25 cellular contexts compared by ENCODE assay signal in genomic region chr16:60648260-60648659, GRCh38.
DNase-seq lines count a peak whose midpoint lies in the region; ATAC-seq and TF ChIP-seq lines count a peak whose summit lies in the region.
"Had no signal": no experiment of that assay in that cellular context is flagged by ENCODE, and none has a peak within 500 bp of the region (broad histone marks: within the 10 kb centered on the region; RNA-seq: fewer than 3 reads in every experiment).

No MANE protein-coding gene starts in this region.

- CTCF ChIA-PET in activated CD4-positive, alpha-beta T cell treated with anti-CD3 and anti-CD28 coated beads for 36 hours (lab: Charles Lee): no interaction called here

- H3K4me1 Mint-ChIP-seq in activated CD4-positive, alpha-beta T cell treated with anti-CD3 and anti-CD28 coated beads for 36 hours: no peaks in the 10 kb centered on the region

- H3K4me3 Mint-ChIP-seq in activated CD4-positive, alpha-beta T cell treated with anti-CD3 and anti-CD28 coated beads for 36 hours: no peak overlapping the region
- H3K4me3 Mint-ChIP-seq: CD4-positive, alpha-beta T cell had no signal

- no peaks in the 10 kb centered on the region for H3K27me3 Mint-ChIP-seq in activated CD4-positive, alpha-beta T cell treated with anti-CD3 and anti-CD28 coated beads for 36 hours
- H3K27me3 Mint-ChIP-seq: CD4-positive, alpha-beta T cell had no signal

- intact Hi-C loops in activated CD4-positive, alpha-beta T cell treated with anti-CD3 and anti-CD28 coated beads for 36 hours (cut with DNase I, micrococcal nuclease): no loop called here

- H3K36me3 Mint-ChIP-seq in activated CD4-positive, alpha-beta T cell treated with anti-CD3 and anti-CD28 coated beads for 36 hours (ENCODE audit: low read depth): no peaks in the 10 kb centered on the region

- no peak for ATAC-seq in GM21717 (IDR thresholded peaks at IDR 0.05; ENCODE audit: unreplicated experiment)
- no peak for ATAC-seq in activated CD4-positive, alpha-beta T cell treated with anti-CD3 and anti-CD28 coated beads for 36 hours
- ATAC-seq: A549 had no signal

- no peak overlapping the region for H3K27ac Mint-ChIP-seq in activated CD4-positive, alpha-beta T cell treated with anti-CD3 and anti-CD28 coated beads for 36 hours
- H3K27ac Mint-ChIP-seq: CD4-positive, alpha-beta T cell had no signal

- peaks cover 6% of the 10 kb centered on the region for H3K9me3 Mint-ChIP-seq in activated CD4-positive, alpha-beta T cell treated with anti-CD3 and anti-CD28 coated beads for 36 hours (ENCODE audit: low read depth)

- no peak overlapping the region for H3K4me3 ChIP-seq in choroid plexus epithelial cell (ENCODE audit: low read depth, low read length)
- H3K4me3 ChIP-seq: A549, BLaER1, HAP-1, Peyer's patch, SK-N-MC had no signal

- TF ChIP-seq CTCF in choroid plexus epithelial cell (conservative IDR thresholded peaks at IDR 0.05; ENCODE audit: low read depth, low read length): no peak

- peak; percentile 5 for DNase-seq in GM03348 (ENCODE audit: low spot score)
- DNase-seq in RKO (ENCODE audit: low spot score): peak; percentile 4
- DNase-seq in choroid plexus epithelial cell (ENCODE audit: low read depth): peak; percentile 0
- DNase-seq in kidney tubule cell (ENCODE audit: low spot score): peak; percentile 39
- DNase-seq in stimulated activated naive CD4-positive, alpha-beta T cell (lab: John Stamatoyannopoulos, UW): no peak
- DNase-seq in activated CD4-positive, alpha-beta T cell treated with anti-CD3 and anti-CD28 coated beads for 36 hours: no peak
- DNase-seq: CD4-positive, alpha-beta T cell; COR-L47; DMS79; IMR-90; MV-4-11; NCI-H1694; NCI-H2081; NCI-H2171; NCI-H345; NCI-H524; NCI-H774; Peyer's patch; SHP77; SW 1271 had no signal

- POLR2A ChIA-PET in activated CD4-positive, alpha-beta T cell treated with anti-CD3 and anti-CD28 coated beads for 36 hours (lab: Charles Lee): no interaction called here

Comparison
In these comparisons a context has a peak if more than half of its experiments do, and no peak if none do; other contexts are left out.
1. DNase-seq: peak in GM03348 (single experiment), RKO (single experiment), choroid plexus epithelial cell (single experiment) and kidney tubule cell (single experiment); none in stimulated activated naive CD4-positive, alpha-beta T cell (0 of 6) and activated CD4-positive, alpha-beta T cell treated with anti-CD3 and anti-CD28 coated beads for 36 hours (single experiment).